ENCODE assay signal across 16 cellular contexts in the genomic region with DNA sequence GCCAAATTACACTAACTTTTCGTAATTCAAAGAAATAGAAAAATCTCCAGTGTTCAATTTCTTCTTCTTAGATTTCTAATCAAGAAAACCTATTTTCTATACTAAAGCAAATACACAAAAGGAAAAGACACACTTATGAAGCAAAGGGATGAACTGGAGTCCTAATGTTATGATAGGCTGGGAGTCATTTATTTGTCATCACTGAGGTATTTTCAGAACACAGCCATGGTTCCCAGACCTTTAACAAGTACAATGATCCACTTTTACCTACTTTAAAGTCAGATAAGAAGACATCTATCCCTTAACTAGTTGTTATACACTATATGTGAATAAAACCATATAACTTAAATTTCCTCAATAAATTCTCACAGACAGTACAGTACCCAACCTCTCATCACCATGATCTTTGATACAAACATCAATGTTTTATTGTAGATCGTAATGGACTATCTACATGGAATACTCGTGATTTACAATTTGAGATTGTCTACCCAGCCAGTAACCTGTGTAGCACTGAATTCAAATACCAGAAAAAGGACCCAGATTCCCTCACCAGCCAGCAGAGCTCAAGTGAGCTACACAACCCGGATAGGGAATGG.
"Had no signal": no experiment of that assay in that cellular context is flagged by ENCODE, and none has a peak within 500 bp of the region (broad histone marks: within the 10 kb centered on the region; RNA-seq: fewer than 3 reads in every experiment).

No MANE protein-coding gene starts in this region.

- H2AFZ ChIP-seq: parathyroid adenoma had no signal

- H3K4me3 ChIP-seq: adrenal gland, breast epithelium, dorsolateral prefrontal cortex, testis had no signal

- H3K9me3 ChIP-seq: adrenal gland, breast epithelium, testis had no signal

- H3K4me1 ChIP-seq: adrenal gland, breast epithelium, parathyroid adenoma, testis had no signal

- DNase-seq: activated CD4-positive, alpha-beta T cell treated with anti-CD3 and anti-CD28 coated beads for 1 hour; activated CD4-positive, alpha-beta T cell treated with anti-CD3 and anti-CD28 coated beads, Interleukin-2, amount 50 U/mL, for 4 hours; activated gamma-delta T cell treated with Interleukin-2 at 50 U/mL for 16 hours; adrenal gland; dorsolateral prefrontal cortex; foreskin melanocyte; head of caudate nucleus; mesenchymal stem cell; naive thymus-derived CD8-positive, alpha-beta T cell; stimulated activated CD4-positive, alpha-beta T cell treated with anti-CD3 and anti-CD28 coated beads, Interleukin-4, amount 100 ng/mL, for 24 hours; testis had no signal

- H3K79me2 ChIP-seq: parathyroid adenoma had no signal

- H3K27ac ChIP-seq: adrenal gland, breast epithelium, dorsolateral prefrontal cortex, epithelial cell of prostate, parathyroid adenoma, testis, VCaP had no signal

- H3K27me3 ChIP-seq: adrenal gland, breast epithelium, dorsolateral prefrontal cortex, testis had no signal

- FAIRE-seq: astrocyte had no signal

- H3K36me3 ChIP-seq: adrenal gland, breast epithelium had no signal
